11 cellular contexts compared by ENCODE assay signal in the genomic region with DNA sequence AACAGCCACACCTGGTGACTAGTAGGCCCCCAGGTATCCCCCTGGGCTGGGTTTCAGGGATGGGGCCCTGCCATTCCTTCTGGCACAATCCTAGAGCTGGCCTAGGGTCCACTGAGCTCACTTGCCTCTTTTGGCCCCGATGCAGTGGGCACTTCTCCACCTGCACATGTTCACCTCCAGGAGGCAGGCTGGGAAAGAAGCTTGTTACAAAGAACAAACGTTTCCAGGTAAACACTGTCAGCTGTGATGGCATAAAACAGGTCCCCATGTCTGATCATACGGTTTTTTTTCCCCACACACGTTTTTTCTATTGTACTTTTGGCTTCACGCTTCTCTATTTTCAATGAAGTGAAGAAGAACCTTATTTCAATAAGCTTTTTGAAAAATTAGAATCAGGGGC. TPM values are rescaled to one million over a fixed set of nuclear protein-coding genes. Genes with fewer than 3 reads are reported as not detected.
DNase-seq lines count a peak whose midpoint lies in the region; ATAC-seq, FAIRE-seq and TF ChIP-seq lines count a peak whose summit lies in the region.
"Had no signal": no experiment of that assay in that cellular context is flagged by ENCODE, and none has a peak within 500 bp of the region (broad histone marks: within the 10 kb centered on the region; RNA-seq: fewer than 3 reads in every experiment).

No MANE protein-coding gene starts in this region.

- TF ChIP-seq CTCF in natural killer cell (IDR thresholded peaks at IDR 0.05), result no peak
- no peak for TF ChIP-seq CTCF in gastrocnemius medialis (IDR thresholded peaks at IDR 0.05 in 4 of 5, conservative IDR thresholded peaks at IDR 0.05 in 1 of 5)

- no peak overlapping the region for H3K4me3 ChIP-seq in gastrocnemius medialis

- peaks cover 0 to 3% of the 10 kb centered on the region in 2 donors for H3K4me1 Mint-ChIP-seq in natural killer cell treated with Interleukin-12 subunit alpha and Interleukin-12 subunit beta and Interleukin-15 and Interleukin-18, amount 100 ng/mL, for 72 hours (ENCODE audit: low read depth in 2 of 2)
- no peaks in the 10 kb centered on the region for H3K4me1 Mint-ChIP-seq in natural killer cell

- in situ Hi-C loops in gastrocnemius medialis (cut with MboI; ENCODE audit: low sequenced_read_pairs in 4 of 4), result no loop called here

- H3K9me3 Mint-ChIP-seq in natural killer cell treated with Interleukin-12 subunit alpha and Interleukin-12 subunit beta and Interleukin-15 and Interleukin-18, amount 100 ng/mL, for 72 hours, result no peaks in the 10 kb centered on the region
- H3K9me3 Mint-ChIP-seq in natural killer cell, result no peaks in the 10 kb centered on the region
- H3K9me3 Mint-ChIP-seq: dendritic cell treated with granulocyte-macrophage colony-stimulating factor and Interleukin-4, amounts not matched to agents 40 ng/mL and 50 ng/mL, for 4 days had no signal

- no peaks in the 10 kb centered on the region for H3K27me3 ChIP-seq in gastrocnemius medialis

- H3K9me3 ChIP-seq in gastrocnemius medialis, result no peaks in the 10 kb centered on the region

- no peak for FAIRE-seq in H54 (lab: Jason Lieb, UNC)
- FAIRE-seq: TTC549 had no signal

- no peak for TF ChIP-seq POLR2A in gastrocnemius medialis (IDR thresholded peaks at IDR 0.05)
- TF ChIP-seq POLR2A in H54 (IDR thresholded peaks at IDR 0.05; ENCODE audit: low read depth, low read length), result no peak

- no peak overlapping the region for H3K4me3 Mint-ChIP-seq in natural killer cell treated with Interleukin-12 subunit alpha and Interleukin-12 subunit beta and Interleukin-15 and Interleukin-18, amount 100 ng/mL, for 72 hours
- no peak overlapping the region for H3K4me3 Mint-ChIP-seq in natural killer cell
- H3K4me3 Mint-ChIP-seq: dendritic cell treated with granulocyte-macrophage colony-stimulating factor and Interleukin-4, amounts not matched to agents 40 ng/mL and 50 ng/mL, for 4 days had no signal

- peak; percentile 20 for DNase-seq in natural killer cell treated with Interleukin-12 subunit alpha and Interleukin-12 subunit beta and Interleukin-15 and Interleukin-18, amount 100 ng/mL, for 72 hours (ENCODE audit: low spot score)
- DNase-seq in natural killer cell (no peak), NCI-H774 (lab: John Stamatoyannopoulos, UW) (peak; percentile 67), gastrocnemius medialis (no peak), NCI-H128 (lab: John Stamatoyannopoulos, UW; ENCODE audit: unreplicated experiment) (no peak), superior temporal gyrus (ENCODE audit: extremely low spot score) (no peak), H54 (ENCODE audit: insufficient read length, low spot score) (no peak)
- DNase-seq: HCEC 1CT had no signal

- ATAC-seq in natural killer cell treated with Interleukin-12 subunit alpha and Interleukin-12 subunit beta and Interleukin-15 and Interleukin-18, amount 100 ng/mL, for 72 hours, result no peak
- ATAC-seq in natural killer cell (no peak), esophagus mucosa (peak; percentile 26), gastrocnemius medialis (no peak)

- no peaks in the 10 kb centered on the region for H3K36me3 Mint-ChIP-seq in natural killer cell treated with Interleukin-12 subunit alpha and Interleukin-12 subunit beta and Interleukin-15 and Interleukin-18, amount 100 ng/mL, for 72 hours
- no peaks in the 10 kb centered on the region for H3K36me3 Mint-ChIP-seq in natural killer cell

- H3K27ac ChIP-seq in gastrocnemius medialis, result no peak overlapping the region

- no peaks in the 10 kb centered on the region for H3K27me3 Mint-ChIP-seq in natural killer cell treated with Interleukin-12 subunit alpha and Interleukin-12 subunit beta and Interleukin-15 and Interleukin-18, amount 100 ng/mL, for 72 hours
- H3K27me3 Mint-ChIP-seq in natural killer cell (ENCODE audit: low read depth in 2 of 2), result no peaks in the 10 kb centered on the region
- H3K27me3 Mint-ChIP-seq: dendritic cell treated with granulocyte-macrophage colony-stimulating factor and Interleukin-4, amounts not matched to agents 40 ng/mL and 50 ng/mL, for 4 days had no signal

- no peaks in the 10 kb centered on the region for H3K4me1 ChIP-seq in gastrocnemius medialis

- intact Hi-C loops in natural killer cell (cut with micrococcal nuclease) (no loop called here), gastrocnemius medialis (cut with DNase I; ENCODE audit: low total_unique reads) (no loop called here)

- H3K27ac Mint-ChIP-seq in natural killer cell treated with Interleukin-12 subunit alpha and Interleukin-12 subunit beta and Interleukin-15 and Interleukin-18, amount 100 ng/mL, for 72 hours, result no peak overlapping the region
- no peak overlapping the region for H3K27ac Mint-ChIP-seq in natural killer cell
- H3K27ac Mint-ChIP-seq: dendritic cell treated with granulocyte-macrophage colony-stimulating factor and Interleukin-4, amounts not matched to agents 40 ng/mL and 50 ng/mL, for 4 days had no signal

- H3K36me3 ChIP-seq in gastrocnemius medialis, result no peaks in the 10 kb centered on the region

RNA-seq across cellular contexts. Expression of a gene that starts 15.8 kb away (rescaled TPM):
- 1 to 10 TPM in 1 of 2 donors, under 1 TPM in 1; 1.00 to 3.3 TPM for total RNA-seq in natural killer cell treated with Interleukin-12 subunit alpha and Interleukin-12 subunit beta and Interleukin-15 and Interleukin-18, amount 100 ng/mL, for 72 hours
- 10 to 100 TPM; 12.5 to 18.4 (median 18.0) TPM for total RNA-seq in natural killer cell
- 1.3 TPM for total RNA-seq in esophagus mucosa
- total RNA-seq in gastrocnemius medialis, result 1 to 10 TPM; 4.6 to 8.1 (median 5.8) TPM

RNA-seq across cellular contexts. Expression of a gene that starts 37.9 kb away (rescaled TPM):
- total RNA-seq in natural killer cell treated with Interleukin-12 subunit alpha and Interleukin-12 subunit beta and Interleukin-15 and Interleukin-18, amount 100 ng/mL, for 72 hours, result 100 to 1,000 TPM; 140 to 143 TPM
- 100 to 1,000 TPM; 114 to 121 (median 117) TPM for total RNA-seq in natural killer cell
- 109 TPM for total RNA-seq in esophagus mucosa
- 100 to 1,000 TPM in 3 of 4 donors, 10 to 100 TPM in 1; 96.4 to 226 (median 154) TPM for total RNA-seq in gastrocnemius medialis

Comparison
In these comparisons a context has a peak if more than half of its experiments do, and no peak if none do; other contexts are left out.
1. DNase-seq: peak in natural killer cell treated with Interleukin-12 subunit alpha and Interleukin-12 subunit beta and Interleukin-15 and Interleukin-18, amount 100 ng/mL, for 72 hours (single experiment) and NCI-H774 (single experiment); none in natural killer cell (single experiment), gastrocnemius medialis (0 of 2), NCI-H128 (single experiment), superior temporal gyrus (single experiment) and H54 (single experiment).